Comparison of ENCODE assay signal across 16 cellular contexts in genomic region chr5:6753851-6754250, GRCh38. TPM values are rescaled to one million over a fixed set of nuclear protein-coding genes. Genes with fewer than 3 reads are reported as not detected.
DNase-seq lines count a peak whose midpoint lies in the region; ATAC-seq and TF ChIP-seq lines count a peak whose summit lies in the region.
"Had no signal": no experiment of that assay in that cellular context is flagged by ENCODE, and none has a peak within 500 bp of the region (broad histone marks: within the 10 kb centered on the region; RNA-seq: fewer than 3 reads in every experiment).

No MANE protein-coding gene starts in this region.

- no peak overlapping the region for H3K27ac ChIP-seq in suprapubic skin

- H3K9me3 ChIP-seq in suprapubic skin = no peaks in the 10 kb centered on the region

- H3K36me3 ChIP-seq in suprapubic skin = peaks cover 93% of the 10 kb centered on the region

- H3K27me3 Mint-ChIP-seq in activated T-cell treated with anti-CD3 and anti-CD28 coated beads, Interleukin-2, amount 50 U/mL, for 72 hours (ENCODE audit: low read depth) = no peaks in the 10 kb centered on the region

- peaks cover 4% of the 10 kb centered on the region for H3K4me1 Mint-ChIP-seq in activated T-cell treated with anti-CD3 and anti-CD28 coated beads, Interleukin-2, amount 50 U/mL, for 72 hours (ENCODE audit: low read depth)

- peaks cover 7 to 36% of the 10 kb centered on the region in 2 donors for H3K36me3 Mint-ChIP-seq in activated T-cell treated with anti-CD3 and anti-CD28 coated beads, Interleukin-2, amount 50 U/mL, for 72 hours (ENCODE audit: insufficient read depth in 2 of 2)

- no peak for TF ChIP-seq CTCF in suprapubic skin (IDR thresholded peaks at IDR 0.05)

- H3K27ac Mint-ChIP-seq in activated T-cell treated with anti-CD3 and anti-CD28 coated beads, Interleukin-2, amount 50 U/mL, for 72 hours = peak overlapping the region; percentile 66

- no peak for ATAC-seq in activated T-cell treated with anti-CD3 and anti-CD28 coated beads, Interleukin-2, amount 50 U/mL, for 72 hours (replicated peaks in 1 of 2)
- ATAC-seq: HCT116 had no signal

- TF ChIP-seq EP300 in suprapubic skin (IDR thresholded peaks at IDR 0.05) = no peak

- H3K9me3 Mint-ChIP-seq in activated T-cell treated with anti-CD3 and anti-CD28 coated beads, Interleukin-2, amount 50 U/mL, for 72 hours = no peaks in the 10 kb centered on the region

- no peak overlapping the region for H3K4me3 Mint-ChIP-seq in activated T-cell treated with anti-CD3 and anti-CD28 coated beads, Interleukin-2, amount 50 U/mL, for 72 hours

- TF ChIP-seq POLR2A in suprapubic skin (IDR thresholded peaks at IDR 0.05) = no peak

- no peak overlapping the region for H3K4me3 ChIP-seq in suprapubic skin

- H3K27me3 ChIP-seq in suprapubic skin = no peaks in the 10 kb centered on the region

- WGBS in suprapubic skin = 50% methylated on average over 11 of the region's 11 CpGs

- H3K4me1 ChIP-seq in suprapubic skin = no peaks in the 10 kb centered on the region

- no peak for DNase-seq in activated T-cell treated with anti-CD3 and anti-CD28 coated beads, Interleukin-2, amount 50 U/mL, for 72 hours
- DNase-seq in activated T-cell treated with anti-CD3 and anti-CD28 coated beads for 4 hours = no peak
- peak; percentile 65 for DNase-seq in cerebellar cortex (ENCODE audit: low spot score)
- peak; percentile 14 for DNase-seq in midbrain (lab: John Stamatoyannopoulos, UW)
- peak; percentile 40 to 51 for DNase-seq in suprapubic skin (ENCODE audit: low spot score in 2 of 2)
- no peak for DNase-seq in iPS-NIHi11 (ENCODE audit: low spot score)
- DNase-seq in RKO (ENCODE audit: low spot score) = no peak
- DNase-seq in NCI-H128 (lab: John Stamatoyannopoulos, UW; ENCODE audit: unreplicated experiment) = no peak
- DNase-seq: DMS153, EL, IMR-90, NCI-H1417 treated with DMSO at 0.1 percent for 48 hours, NCI-H2029, NCI-H510A, NCI-H82 had no signal

RNA-seq across cellular contexts. Expression of gene TENT4A, which starts 40.6 kb away (rescaled TPM):
- 10 to 100 TPM; 45.0 to 49.8 TPM for total RNA-seq in activated T-cell treated with anti-CD3 and anti-CD28 coated beads, Interleukin-2, amount 50 U/mL, for 72 hours
- total RNA-seq in suprapubic skin = 10 to 100 TPM; 36.4 to 67.3 (median 42.4) TPM

Comparison
In these comparisons a context has a peak if more than half of its experiments do, and no peak if none do; other contexts are left out.
1. DNase-seq: peak in cerebellar cortex (single experiment), midbrain (single experiment) and suprapubic skin (2 of 2); none in activated T-cell treated with anti-CD3 and anti-CD28 coated beads, Interleukin-2, amount 50 U/mL, for 72 hours (0 of 2), activated T-cell treated with anti-CD3 and anti-CD28 coated beads for 4 hours (single experiment), iPS-NIHi11 (single experiment), RKO (single experiment) and NCI-H128 (single experiment).